ENCODE assay signal across 26 cellular contexts in the genomic region with DNA sequence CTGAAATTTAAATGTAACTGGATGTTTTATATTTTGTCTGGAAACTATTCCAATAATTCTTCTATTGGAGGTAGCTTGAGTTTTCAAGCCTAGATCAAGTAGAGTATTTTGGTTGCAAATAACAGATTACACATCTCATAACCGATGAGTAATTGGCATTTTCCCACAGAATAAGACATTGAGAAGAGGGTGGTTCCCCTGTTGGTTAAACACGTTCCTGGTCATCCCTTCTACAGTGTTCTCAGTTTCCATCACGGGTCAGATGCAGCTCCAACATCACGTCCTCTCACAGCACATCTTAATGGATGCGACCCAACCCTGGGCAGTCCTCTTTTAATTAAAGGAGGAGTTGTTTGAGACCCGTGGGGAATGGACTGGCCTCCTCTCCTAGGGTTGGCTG.
"Had no signal": no experiment of that assay in that cellular context is flagged by ENCODE, and none has a peak within 500 bp of the region (broad histone marks: within the 10 kb centered on the region; RNA-seq: fewer than 3 reads in every experiment).

No MANE protein-coding gene starts in this region.

- H3K4me3 ChIP-seq: adrenal gland, body of pancreas, cardiac muscle cell, left ventricle myocardium inferior, mucosa of descending colon, stomach, thyroid gland, upper lobe of left lung, vagina had no signal

- H3K27ac Mint-ChIP-seq: activated CD4-positive, alpha-beta T cell treated with anti-CD3 and anti-CD28 coated beads, Interleukin-2, amount 10 ng/mL, durations not matched to agents 7 days and 5 days; activated naive CD4-positive, alpha-beta T cell treated with anti-CD3 and anti-CD28 coated beads, Interleukin-2, amount 50 U/mL, for 24 hours; effector memory CD8-positive, alpha-beta T cell; natural killer cell treated with Interleukin-12 subunit alpha and Interleukin-12 subunit beta and Interleukin-15 and Interleukin-18, amount 100 ng/mL, for 72 hours had no signal

- DNase-seq: activated CD4-positive, alpha-beta T cell treated with anti-CD3 and anti-CD28 coated beads, Interleukin-2, amount 10 ng/mL, durations not matched to agents 7 days and 5 days; activated CD4-positive, CD25-positive, alpha-beta regulatory T cell treated with anti-CD3 and anti-CD28 coated beads, Interleukin-2, amount 50 U/mL, for 72 hours; activated CD8-positive, alpha-beta memory T cell treated with anti-CD3 and anti-CD28 coated beads, Interleukin-2, amount 50 U/mL, for 48 hours; activated gamma-delta T cell treated with Interleukin-2 at 50 U/mL for 16 hours; adrenal gland; aorta; body of pancreas; cortex of kidney; effector memory CD8-positive, alpha-beta T cell; foreskin melanocyte; left ventricle myocardium inferior; mucosa of descending colon; posterior cingulate gyrus; right cardiac atrium; stimulated activated CD4-positive, alpha-beta T cell treated with anti-CD3 and anti-CD28 coated beads, Interleukin-2, amount 100 ng/mL, for 48 hours; stomach; T-helper 2 cell; thyroid gland had no signal

- H3K9me3 Mint-ChIP-seq: activated CD4-positive, alpha-beta T cell treated with anti-CD3 and anti-CD28 coated beads, Interleukin-2, amount 10 ng/mL, durations not matched to agents 7 days and 5 days; activated naive CD4-positive, alpha-beta T cell treated with anti-CD3 and anti-CD28 coated beads, Interleukin-2, amount 50 U/mL, for 24 hours; effector memory CD8-positive, alpha-beta T cell; natural killer cell treated with Interleukin-12 subunit alpha and Interleukin-12 subunit beta and Interleukin-15 and Interleukin-18, amount 100 ng/mL, for 72 hours had no signal

- H3K4me1 Mint-ChIP-seq: activated CD4-positive, alpha-beta T cell treated with anti-CD3 and anti-CD28 coated beads, Interleukin-2, amount 10 ng/mL, durations not matched to agents 7 days and 5 days; activated naive CD4-positive, alpha-beta T cell treated with anti-CD3 and anti-CD28 coated beads, Interleukin-2, amount 50 U/mL, for 24 hours had no signal

- H3K27me3 Mint-ChIP-seq: activated naive CD4-positive, alpha-beta T cell treated with anti-CD3 and anti-CD28 coated beads, Interleukin-2, amount 50 U/mL, for 24 hours had no signal

- H3K4me3 Mint-ChIP-seq: activated CD4-positive, alpha-beta T cell treated with anti-CD3 and anti-CD28 coated beads, Interleukin-2, amount 10 ng/mL, durations not matched to agents 7 days and 5 days; activated naive CD4-positive, alpha-beta T cell treated with anti-CD3 and anti-CD28 coated beads, Interleukin-2, amount 50 U/mL, for 24 hours; effector memory CD8-positive, alpha-beta T cell; natural killer cell treated with Interleukin-12 subunit alpha and Interleukin-12 subunit beta and Interleukin-15 and Interleukin-18, amount 100 ng/mL, for 72 hours had no signal

- H3K27ac ChIP-seq: adrenal gland, body of pancreas, cardiac muscle cell, left ventricle myocardium inferior, stomach, thyroid gland, upper lobe of left lung, vagina had no signal

- FAIRE-seq: endothelial cell of umbilical vein, islet of Langerhans had no signal

- ATAC-seq: body of pancreas; effector memory CD8-positive, alpha-beta T cell; esophagus mucosa; mucosa of descending colon; right cardiac atrium had no signal

- H3K36me3 Mint-ChIP-seq: activated naive CD4-positive, alpha-beta T cell treated with anti-CD3 and anti-CD28 coated beads, Interleukin-2, amount 50 U/mL, for 24 hours; natural killer cell treated with Interleukin-12 subunit alpha and Interleukin-12 subunit beta and Interleukin-15 and Interleukin-18, amount 100 ng/mL, for 72 hours had no signal
